Comparison of ENCODE assay signal across 32 cellular contexts in the genomic region with DNA sequence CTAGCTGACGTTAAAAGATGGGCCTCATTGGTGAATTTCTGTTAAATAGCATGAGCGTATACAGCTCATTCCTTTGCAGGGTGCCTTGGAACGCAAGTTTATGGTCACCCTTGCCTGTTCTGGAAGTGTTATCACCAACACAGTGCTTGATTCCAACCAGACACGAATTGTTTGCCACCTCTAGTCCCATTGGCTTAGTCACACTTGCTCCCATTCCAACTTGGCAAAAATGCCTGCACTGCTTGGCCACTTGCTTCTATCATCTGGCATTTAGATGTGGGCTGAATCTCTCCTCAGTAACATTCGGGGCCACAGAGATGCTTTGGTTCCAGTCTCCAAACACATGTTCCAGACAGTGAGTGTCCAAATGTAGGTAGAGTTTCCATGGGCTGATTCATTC. TPM values are rescaled to one million over a fixed set of nuclear protein-coding genes. Genes with fewer than 3 reads are reported as not detected.
DNase-seq lines count a peak whose midpoint lies in the region; ATAC-seq, FAIRE-seq and TF ChIP-seq lines count a peak whose summit lies in the region.
"Had no signal": no experiment of that assay in that cellular context is flagged by ENCODE, and none has a peak within 500 bp of the region (broad histone marks: within the 10 kb centered on the region; RNA-seq: fewer than 3 reads in every experiment).

No MANE protein-coding gene starts in this region.

- H3K4me3 ChIP-seq in AG10803 (ENCODE audit: low read length) (no peak overlapping the region), MG63 (no peak overlapping the region), H1 (ENCODE audit: extremely low read depth in 1 of 4, insufficient read depth in 2 of 4, low read depth in 3 of 4, low read length in 4 of 4) (no peak overlapping the region), mesendoderm (ENCODE audit: low read length) (no peak overlapping the region)
- H3K4me3 ChIP-seq: BLaER1, HAP-1, SJSA1, skin epidermis, upper lobe of left lung had no signal

- DNase-seq in AG10803 (ENCODE audit: low read depth) (peak; percentile 37), MG63 (peak; percentile 64), H1 (ENCODE audit: low read depth in 1 of 2, low spot score in 2 of 2) (no peak), mesendoderm (no peak), glomerular visceral epithelial cell (ENCODE audit: extremely low spot score) (no peak), omental fat pad (ENCODE audit: low spot score) (no peak)
- no peak for DNase-seq in stimulated activated CD4-positive, alpha-beta T cell treated with anti-CD3 and anti-CD28 coated beads, Interleukin-4, amount 100 ng/mL, for 24 hours
- DNase-seq: activated CD4-positive, alpha-beta memory T cell treated with anti-CD3 and anti-CD28 coated beads, Interleukin-2, amount 10 ng/mL, durations not matched to agents 7 days and 5 days; activated CD8-positive, alpha-beta memory T cell treated with anti-CD3 and anti-CD28 coated beads, Interleukin-2, amount 50 U/mL, for 48 hours; aorta; central memory CD4-positive, alpha-beta T cell; KBM-7; kidney glomerular epithelial cell; MM.1S; NCI-H2029 treated with DMSO at 0.1 percent for 48 hours; NCI-H748 treated with DMSO at 0.1 percent for 48 hours; stimulated activated CD8-positive, alpha-beta memory T cell treated with anti-CD3 and anti-CD28 coated beads, Interleukin-4, amount 100 ng/mL, for 48 hours; upper lobe of left lung had no signal

- no peak overlapping the region for H2BK12ac ChIP-seq in H1 (ENCODE audit: low read depth, low read length)

- no peak overlapping the region for H3K14ac ChIP-seq in H1 (ENCODE audit: insufficient read length)

- H2AK5ac ChIP-seq in H1 (ENCODE audit: low read depth, low read length) (no peak overlapping the region), mesendoderm (ENCODE audit: low read length) (peak overlapping the region; percentile 59)

- FAIRE-seq in H1 (lab: Jason Lieb, UNC): no peak
- FAIRE-seq: G401.6, GM19239, TTC549 had no signal

- H4K5ac ChIP-seq in H1 (ENCODE audit: insufficient read length, low read depth, low read length) (no peak overlapping the region), mesendoderm (ENCODE audit: low read length) (no peak overlapping the region)

- H3K56ac ChIP-seq in H1 (replicated peaks; ENCODE audit: insufficient read length, low read depth, low read length) (no peak overlapping the region), mesendoderm (ENCODE audit: low read length) (peak overlapping the region; percentile 43)

- H3K4ac ChIP-seq in H1 (replicated peaks; ENCODE audit: insufficient read length, low read depth, low read length): peak overlapping the region; percentile 66
- no peak overlapping the region for H3K4ac ChIP-seq in mesendoderm (ENCODE audit: low read depth, low read length)

- H3K4me1 Mint-ChIP-seq in stimulated activated memory B cell treated with anti-CD40 and anti-IgM and Interleukin-4, amounts not matched to agents 10 μg/mL and 1 μg/mL and 100 μg/mL, for 72 hours: peaks cover 32% of the 10 kb centered on the region

- H3K23me2 ChIP-seq in H1 (ENCODE audit: low read depth, low read length): no peaks in the 10 kb centered on the region; the same call in 1 of the 2 replicates

- H4K91ac ChIP-seq in H1 (replicated peaks; ENCODE audit: insufficient read length, low read length): peak overlapping the region; percentile 46

- H2BK15ac ChIP-seq in H1 (ENCODE audit: low read length) (no peak overlapping the region), mesendoderm (replicated peaks; ENCODE audit: low read depth) (no peak overlapping the region)

- H3K79me1 ChIP-seq in H1 (ENCODE audit: low read depth, low read length) (no peaks in the 10 kb centered on the region), mesendoderm (ENCODE audit: low read length) (no peaks in the 10 kb centered on the region)

- H2BK5ac ChIP-seq in H1 (ENCODE audit: low read depth, low read length) (no peak overlapping the region), mesendoderm (ENCODE audit: low read length) (no peak overlapping the region)

- H3K4me1 ChIP-seq in H1 (replicated peaks in 1 of 4; ENCODE audit: control insufficient read depth in 3 of 4, insufficient read depth in 4 of 4, low read length in 3 of 4) (no peaks in the 10 kb centered on the region; a peak in 1 of 7 replicates), mesendoderm (ENCODE audit: control insufficient read depth, low read depth, low read length) (peaks cover 3% of the 10 kb centered on the region)
- H3K4me1 ChIP-seq: BLaER1 had no signal

- H3K18ac ChIP-seq in H1 (ENCODE audit: extremely low read depth, low read length) (no peak overlapping the region; the same call in 1 of the 2 replicates), mesendoderm (ENCODE audit: low read length) (no peak overlapping the region)

- no peak for TF ChIP-seq EP300 in H1 (IDR thresholded peaks at IDR 0.05; ENCODE audit: borderline replicate concordance in 1 of 2, low read depth in 2 of 2, low read length in 2 of 2)

- H2BK120ac ChIP-seq in H1 (replicated peaks; ENCODE audit: low read depth, low read length) (peak overlapping the region; percentile 75), mesendoderm (ENCODE audit: low read depth, low read length) (no peak overlapping the region)

- peaks cover 5% of the 10 kb centered on the region; the same call in 1 of the 2 replicates for H3K9me3 ChIP-seq in MG63
- H3K9me3 ChIP-seq in H1 (ENCODE audit: insufficient read depth in 2 of 2, low read depth in 1 of 2, low read length in 1 of 2): no peaks in the 10 kb centered on the region
- H3K9me3 ChIP-seq: BLaER1, HAP-1, SJSA1, upper lobe of left lung had no signal

- CTCF ChIA-PET in H1 (lab: Charles Lee; ENCODE audit: partially characterized antibody): interaction anchor here (0.6 to 2.3 kb wide), 8 partner anchors 12 to 256 kb away, joined by 3 to 6 read pairs (median 4); no protein-coding TSS in a partner anchor

- no peak overlapping the region for H2BK20ac ChIP-seq in H1 (ENCODE audit: low read length)

- no peaks in the 10 kb centered on the region for H3K9me3 Mint-ChIP-seq in stimulated activated memory B cell treated with anti-CD40 and anti-IgM and Interleukin-4, amounts not matched to agents 10 μg/mL and 1 μg/mL and 100 μg/mL, for 72 hours
- H3K9me3 Mint-ChIP-seq: activated CD4-positive, alpha-beta memory T cell treated with anti-CD3 and anti-CD28 coated beads, Interleukin-2, amount 10 ng/mL, durations not matched to agents 7 days and 5 days; activated naive CD4-positive, alpha-beta T cell treated with anti-CD3 and anti-CD28 coated beads, Interleukin-2, amount 50 U/mL, for 24 hours; activated T-helper 2 cell treated with anti-CD3 and anti-CD28 coated beads, Interferon-gamma antibody, Interleukin-2, Interleukin-4, amounts not matched to agents 10 μg/mL and 5 μg/mL and 100 μg/mL, durations not matched to agents 14 hours and 24 hours and 36 hours; neural crest cell; T-helper 1 cell treated with Interleukin-12 subunit alpha and Interleukin-12 subunit beta and Interleukin-4 antibody, amounts not matched to agents 30 μg/mL and 1 μg/mL, for 36 hours had no signal

- TF ChIP-seq POLR2A in H1 (IDR thresholded peaks at IDR 0.05; ENCODE audit: control extremely low read depth in 1 of 2, low read depth in 2 of 2, low read length in 2 of 2): no peak

- H3K79me2 ChIP-seq in H1 (ENCODE audit: control insufficient read depth in 1 of 2, insufficient read depth in 2 of 2, low read length in 2 of 2) (no peaks in the 10 kb centered on the region), mesendoderm (ENCODE audit: control insufficient read depth, insufficient read depth, low read length) (no peaks in the 10 kb centered on the region)

- no peak overlapping the region for H3K9ac ChIP-seq in H1 (replicated peaks in 1 of 4; ENCODE audit: extremely low read depth in 1 of 4, low read depth in 3 of 4, low read length in 3 of 4)
- no peak overlapping the region for H3K9ac ChIP-seq in mesendoderm (ENCODE audit: low read length)
- H3K9ac ChIP-seq: BLaER1 had no signal

- POLR2A ChIA-PET in H1 (lab: Charles Lee; ENCODE audit: partially characterized antibody): no interaction called here

- H3K27me3 ChIP-seq in MG63 (no peaks in the 10 kb centered on the region), H1 (replicated peaks in 1 of 4; ENCODE audit: control insufficient read depth in 3 of 4, extremely low read depth in 1 of 4, insufficient read depth in 3 of 4, low read length in 3 of 4) (no peaks in the 10 kb centered on the region), mesendoderm (ENCODE audit: insufficient read depth, low read length, poor library complexity) (no peaks in the 10 kb centered on the region)
- H3K27me3 ChIP-seq: BLaER1, SJSA1, upper lobe of left lung had no signal

- H3K4me2 ChIP-seq in H1 (ENCODE audit: insufficient read depth in 1 of 2, low read depth in 2 of 2, low read length in 2 of 2): no peak overlapping the region
- no peak overlapping the region for H3K4me2 ChIP-seq in mesendoderm (ENCODE audit: low read length)
- H3K4me2 ChIP-seq: BLaER1 had no signal

- H3K23ac ChIP-seq in H1 (ENCODE audit: insufficient read length) (no peak overlapping the region), mesendoderm (ENCODE audit: low read length) (no peak overlapping the region)

- H3K27ac ChIP-seq in H1 (ENCODE audit: low read depth, low read length): no peak overlapping the region
- H3K27ac ChIP-seq in mesendoderm (ENCODE audit: low read depth, low read length): no peak overlapping the region
- H3K27ac ChIP-seq: BLaER1, SJSA1, upper lobe of left lung had no signal

- H4K8ac ChIP-seq in H1 (ENCODE audit: extremely low read depth, insufficient read depth, low read length): no peak overlapping the region
- H4K8ac ChIP-seq in mesendoderm (ENCODE audit: low read depth, low read length): no peak overlapping the region

- H3K36me3 Mint-ChIP-seq in stimulated activated memory B cell treated with anti-CD40 and anti-IgM and Interleukin-4, amounts not matched to agents 10 μg/mL and 1 μg/mL and 100 μg/mL, for 72 hours: no peaks in the 10 kb centered on the region
- H3K36me3 Mint-ChIP-seq: activated naive CD4-positive, alpha-beta T cell treated with anti-CD3 and anti-CD28 coated beads, Interleukin-2, amount 50 U/mL, for 24 hours had no signal

- H3K36me3 ChIP-seq in MG63 (no peaks in the 10 kb centered on the region), H1 (ENCODE audit: control insufficient read depth in 2 of 4, insufficient read depth in 4 of 4, low read length in 3 of 4) (no peaks in the 10 kb centered on the region), mesendoderm (ENCODE audit: control insufficient read depth, insufficient read depth, low read length) (no peaks in the 10 kb centered on the region)
- H3K36me3 ChIP-seq: BLaER1, HAP-1, SJSA1, upper lobe of left lung had no signal

- H4K20me1 ChIP-seq in H1 (replicated peaks in 1 of 2; ENCODE audit: control insufficient read depth in 1 of 2, insufficient read depth in 2 of 2, low read length in 2 of 2): no peaks in the 10 kb centered on the region
- H4K20me1 ChIP-seq: BLaER1 had no signal

- ATAC-seq in stimulated activated memory B cell treated with anti-CD40 and anti-IgM and Interleukin-4, amounts not matched to agents 10 μg/mL and 1 μg/mL and 100 μg/mL, for 72 hours: no peak
- no peak for ATAC-seq in omental fat pad (ENCODE audit: low FRiP score)
- ATAC-seq: activated CD4-positive, CD25-positive, alpha-beta regulatory T cell treated with anti-CD3 and anti-CD28 coated beads, Interleukin-2, amount 50 U/mL, for 24 hours had no signal

- H3K4me3 Mint-ChIP-seq in stimulated activated memory B cell treated with anti-CD40 and anti-IgM and Interleukin-4, amounts not matched to agents 10 μg/mL and 1 μg/mL and 100 μg/mL, for 72 hours: no peak overlapping the region
- H3K4me3 Mint-ChIP-seq: activated CD4-positive, alpha-beta memory T cell treated with anti-CD3 and anti-CD28 coated beads, Interleukin-2, amount 10 ng/mL, durations not matched to agents 7 days and 5 days; activated naive CD4-positive, alpha-beta T cell treated with anti-CD3 and anti-CD28 coated beads, Interleukin-2, amount 50 U/mL, for 24 hours; neural crest cell; T-helper 1 cell treated with Interleukin-12 subunit alpha and Interleukin-12 subunit beta and Interleukin-4 antibody, amounts not matched to agents 30 μg/mL and 1 μg/mL, for 36 hours had no signal

- no peak for TF ChIP-seq RAD21 in H1 (IDR thresholded peaks at IDR 0.05 in 1 of 2, conservative IDR thresholded peaks at IDR 0.05 in 1 of 2; ENCODE audit: low read depth in 2 of 2, low read length in 2 of 2)

- no peak overlapping the region for H3K27ac Mint-ChIP-seq in stimulated activated memory B cell treated with anti-CD40 and anti-IgM and Interleukin-4, amounts not matched to agents 10 μg/mL and 1 μg/mL and 100 μg/mL, for 72 hours
- H3K27ac Mint-ChIP-seq: activated CD4-positive, alpha-beta memory T cell treated with anti-CD3 and anti-CD28 coated beads, Interleukin-2, amount 10 ng/mL, durations not matched to agents 7 days and 5 days; activated naive CD4-positive, alpha-beta T cell treated with anti-CD3 and anti-CD28 coated beads, Interleukin-2, amount 50 U/mL, for 24 hours; progenitor cell of endocrine pancreas; T-helper 1 cell treated with Interleukin-12 subunit alpha and Interleukin-12 subunit beta and Interleukin-4 antibody, amounts not matched to agents 30 μg/mL and 1 μg/mL, for 36 hours had no signal

- no peaks in the 10 kb centered on the region for H3K27me3 Mint-ChIP-seq in stimulated activated memory B cell treated with anti-CD40 and anti-IgM and Interleukin-4, amounts not matched to agents 10 μg/mL and 1 μg/mL and 100 μg/mL, for 72 hours
- H3K27me3 Mint-ChIP-seq: activated CD4-positive, alpha-beta memory T cell treated with anti-CD3 and anti-CD28 coated beads, Interleukin-2, amount 10 ng/mL, durations not matched to agents 7 days and 5 days; activated naive CD4-positive, alpha-beta T cell treated with anti-CD3 and anti-CD28 coated beads, Interleukin-2, amount 50 U/mL, for 24 hours; progenitor cell of endocrine pancreas had no signal

- TF ChIP-seq CTCF in AG10803 (conservative IDR thresholded peaks at IDR 0.05; ENCODE audit: low read length) (no peak), H1 (IDR thresholded peaks at IDR 0.05; ENCODE audit: control extremely low read depth in 1 of 3, insufficient read depth in 1 of 3, low read depth in 1 of 3, low read length in 3 of 3) (no peak), omental fat pad (IDR thresholded peaks at IDR 0.05) (no peak)

- WGBS in H1 (ENCODE audit: extremely low coverage in 1 of 2, insufficient coverage in 1 of 2, insufficient read length in 1 of 2, insufficient replicate concordance in 2 of 2, low coverage in 1 of 2, low lambda C conversion rate in 2 of 2, missing lambda C conversion rate in 1 of 2), 2 experiments: 87% methylated on average over 5 of the region's 5 CpGs; no CpG with 5 or more reads in 1 of the 2 experiments
- no CpG with 5 or more reads among the region's 5 CpGs for WGBS in mesendoderm (ENCODE audit: extremely low coverage, insufficient coverage, low lambda C conversion rate)

- peak overlapping the region; percentile 18; the same call in 1 of the 2 replicates for H2AFZ ChIP-seq in H1 (ENCODE audit: low read length)

RNA-seq across cellular contexts. Expression of gene ACVR1, which starts 27.5 kb away (rescaled TPM):
- 1.9 and 5.9 TPM in 2 replicates for total RNA-seq in MG63 (2014; rRNA removed; shearing (Covaris generic); ENCODE audit: low replicate concordance)
- 17.5 and 17.7 TPM in 2 replicates for total RNA-seq in H1 (2021; fragmentation: NEBNext Ultra II Directional; extraction: Animal tissue kit (Norgen Biotek cat#: 25700))
- 6.3 and 8.5 TPM in 2 replicates for polyA plus RNA-seq in H1 (2011; rRNA removed)
- polyA plus RNA-seq in H1 (2011; cell fraction: cytosol; rRNA removed): 8.5 TPM
- 6.4 TPM for polyA plus RNA-seq in H1 (2011; cell fraction: nucleus; rRNA removed)
- 12.1 to 13.8 TPM (median 12.9 TPM) in 4 replicates for polyA plus RNA-seq in H1 (2012, experiment 1 of 2)
- 5.3 TPM for polyA plus RNA-seq in H1 (2012, experiment 2 of 2)
- 13.8 TPM for polyA plus RNA-seq in H1 (2013, experiment 1 of 2)
- 14.4 TPM for polyA plus RNA-seq in H1 (2013, experiment 2 of 2)
- 12.4 and 14.9 TPM in 2 replicates for polyA minus RNA-seq in H1 (2011; rRNA and poly(A)+ RNA removed)
- 7.6 TPM for polyA minus RNA-seq in H1 (2011; cell fraction: cytosol; rRNA and poly(A)+ RNA removed)
- polyA minus RNA-seq in H1 (2011; cell fraction: nucleus; rRNA and poly(A)+ RNA removed): 13.9 TPM
- 8.4 TPM for polyA plus RNA-seq in mesendoderm (2013, experiment 1 of 2)
- 8.1 TPM for polyA plus RNA-seq in mesendoderm (2013, experiment 2 of 2)
- total RNA-seq in omental fat pad: 10 to 100 TPM; 22.7 to 37.7 (median 28.2) TPM

Comparison
In these comparisons a context has a peak if more than half of its experiments do, and no peak if none do; other contexts are left out.
1. DNase-seq: peak in AG10803 (single experiment) and MG63 (single experiment); none in H1 (0 of 2), mesendoderm (single experiment), glomerular visceral epithelial cell (single experiment), stimulated activated CD4-positive, alpha-beta T cell treated with anti-CD3 and anti-CD28 coated beads, Interleukin-4, amount 100 ng/mL, for 24 hours (single experiment) and omental fat pad (single experiment).